In genomic region chr10:130739757-130740145, GRCh38 we compare ENCODE assay signal across 20 cellular contexts.
"Had no signal": no experiment of that assay in that cellular context is flagged by ENCODE, and none has a peak within 500 bp of the region (broad histone marks: within the 10 kb centered on the region; RNA-seq: fewer than 3 reads in every experiment).

No MANE protein-coding gene starts in this region.

- H3K9me3 Mint-ChIP-seq: activated naive CD4-positive, alpha-beta T cell treated with anti-CD3 and anti-CD28 coated beads for 36 hours had no signal

- H3K4me3 ChIP-seq: PC-9 had no signal

- DNase-seq: activated CD4-positive, alpha-beta T cell treated with anti-CD3 and anti-CD28 coated beads for 4 hours; activated CD8-positive, alpha-beta memory T cell treated with anti-CD3 and anti-CD28 coated beads, Interleukin-2, amount 50 U/mL, for 4 hours; activated CD8-positive, alpha-beta T cell treated with anti-CD3 and anti-CD28 coated beads for 36 hours; activated gamma-delta T cell; activated naive CD4-positive, alpha-beta T cell treated with anti-CD3 and anti-CD28 coated beads for 36 hours; amygdala; IMR-90; Kasumi-1; KBM-7; NCI-H1105 treated with DMSO at 0.1 percent for 48 hours; NCI-H1436 treated with DMSO at 0.1 percent for 48 hours; NCI-H187; NCI-H2081; PC-9; SHP77 treated with DMSO at 0.1 percent for 48 hours had no signal

- H3K27me3 Mint-ChIP-seq: activated CD8-positive, alpha-beta T cell treated with anti-CD3 and anti-CD28 coated beads for 36 hours had no signal

- H3K36me3 Mint-ChIP-seq: activated naive CD8-positive, alpha-beta T cell; brain had no signal

- H3K4me3 Mint-ChIP-seq: activated CD8-positive, alpha-beta T cell treated with anti-CD3 and anti-CD28 coated beads for 36 hours; activated naive CD4-positive, alpha-beta T cell treated with anti-CD3 and anti-CD28 coated beads for 36 hours; activated naive CD8-positive, alpha-beta T cell; activated T-helper 1 cell treated with anti-CD3 and anti-CD28 coated beads, Interleukin-12 subunit alpha, Interleukin-12 subunit beta, Interleukin-2, Interleukin-4 antibody, amounts not matched to agents 30 ng/mL and 10 ng/mL and 1 ng/mL, durations not matched to agents 14 hours and 24 hours and 36 hours; brain; T-helper 1 cell treated with Interleukin-12 subunit alpha and Interleukin-12 subunit beta and Interleukin-4 antibody, amounts not matched to agents 30 μg/mL and 1 μg/mL, for 36 hours had no signal

- H3K27ac ChIP-seq: PC-9 had no signal

- H3K27ac Mint-ChIP-seq: activated CD8-positive, alpha-beta T cell treated with anti-CD3 and anti-CD28 coated beads for 36 hours; activated naive CD4-positive, alpha-beta T cell treated with anti-CD3 and anti-CD28 coated beads for 36 hours; activated naive CD8-positive, alpha-beta T cell; activated T-helper 1 cell treated with anti-CD3 and anti-CD28 coated beads, Interleukin-12 subunit alpha, Interleukin-12 subunit beta, Interleukin-2, Interleukin-4 antibody, amounts not matched to agents 30 ng/mL and 10 ng/mL and 1 ng/mL, durations not matched to agents 14 hours and 24 hours and 36 hours; brain; T-helper 1 cell treated with Interleukin-12 subunit alpha and Interleukin-12 subunit beta and Interleukin-4 antibody, amounts not matched to agents 30 μg/mL and 1 μg/mL, for 36 hours had no signal

- ATAC-seq: activated CD4-positive, CD25-positive, alpha-beta regulatory T cell treated with anti-CD3 and anti-CD28 coated beads, Interleukin-2, amount 50 U/mL, for 24 hours; activated CD8-positive, alpha-beta T cell treated with anti-CD3 and anti-CD28 coated beads for 36 hours had no signal
